ENCODE assay signal across 21 cellular contexts in genomic region chr3:12695112-12695511, GRCh38.
"Had no signal": no experiment of that assay in that cellular context is flagged by ENCODE, and none has a peak within 500 bp of the region (broad histone marks: within the 10 kb centered on the region; RNA-seq: fewer than 3 reads in every experiment).

No MANE protein-coding gene starts in this region.

- H3K27ac Mint-ChIP-seq: activated CD4-positive, alpha-beta T cell treated with anti-CD3 and anti-CD28 coated beads, Interleukin-2, amount 10 ng/mL, durations not matched to agents 24 days and 14 days; activated CD8-positive, alpha-beta T cell treated with anti-CD3 and anti-CD28 coated beads, Interleukin-2, amount 10 ng/mL, durations not matched to agents 7 days and 5 days; activated naive CD4-positive, alpha-beta T cell treated with anti-CD3 and anti-CD28 coated beads for 36 hours; activated T-cell treated with anti-CD3 and anti-CD28 coated beads, Interleukin-2, amount 50 U/mL, for 24 hours; brain; T-cell had no signal

- H3K9me3 ChIP-seq: stomach, upper lobe of left lung had no signal

- H3K9me3 Mint-ChIP-seq: activated CD4-positive, alpha-beta T cell treated with anti-CD3 and anti-CD28 coated beads, Interleukin-2, amount 10 ng/mL, durations not matched to agents 24 days and 14 days; activated naive CD4-positive, alpha-beta T cell treated with anti-CD3 and anti-CD28 coated beads for 36 hours; activated T-cell treated with anti-CD3 and anti-CD28 coated beads, Interleukin-2, amount 50 U/mL, for 24 hours; brain; nephron progenitor cell; T-cell had no signal

- H3K27me3 ChIP-seq: stomach, upper lobe of left lung had no signal

- FAIRE-seq: endothelial cell of umbilical vein, kidney had no signal

- H3K4me1 ChIP-seq: upper lobe of left lung had no signal

- H3K4me3 ChIP-seq: skin epidermis, stomach, upper lobe of left lung had no signal

- H3K36me3 Mint-ChIP-seq: brain, T-cell had no signal

- H3K4me3 Mint-ChIP-seq: activated CD4-positive, alpha-beta T cell treated with anti-CD3 and anti-CD28 coated beads, Interleukin-2, amount 10 ng/mL, durations not matched to agents 24 days and 14 days; activated CD8-positive, alpha-beta T cell treated with anti-CD3 and anti-CD28 coated beads, Interleukin-2, amount 10 ng/mL, durations not matched to agents 7 days and 5 days; activated naive CD4-positive, alpha-beta T cell treated with anti-CD3 and anti-CD28 coated beads for 36 hours; activated T-cell treated with anti-CD3 and anti-CD28 coated beads, Interleukin-2, amount 50 U/mL, for 24 hours; brain; nephron progenitor cell; T-cell had no signal

- DNase-seq: activated CD4-positive, alpha-beta T cell treated with anti-CD3 and anti-CD28 coated beads, Interleukin-2, amount 10 ng/mL, durations not matched to agents 24 days and 14 days; activated CD4-positive, CD25-positive, alpha-beta regulatory T cell; activated CD8-positive, alpha-beta T cell treated with anti-CD3 and anti-CD28 coated beads, Interleukin-2, amount 10 ng/mL, durations not matched to agents 7 days and 5 days; activated naive CD4-positive, alpha-beta T cell treated with anti-CD3 and anti-CD28 coated beads for 36 hours; activated T-cell treated with anti-CD3 and anti-CD28 coated beads, Interleukin-2, amount 50 U/mL, for 24 hours; cortex of kidney; foreskin melanocyte; hypothalamus; kidney; mammary epithelial cell; midbrain; nephron progenitor cell; occipital lobe; stimulated activated CD4-positive, alpha-beta T cell treated with anti-CD3 and anti-CD28 coated beads, Interleukin-4, amount 100 ng/mL, for 1 hour; stomach; T-cell; upper lobe of left lung had no signal

- H3K27me3 Mint-ChIP-seq: activated CD4-positive, alpha-beta T cell treated with anti-CD3 and anti-CD28 coated beads, Interleukin-2, amount 10 ng/mL, durations not matched to agents 24 days and 14 days; activated T-cell treated with anti-CD3 and anti-CD28 coated beads, Interleukin-2, amount 50 U/mL, for 24 hours; T-cell had no signal

- H3K36me3 ChIP-seq: stomach, upper lobe of left lung had no signal

- H3K4me1 Mint-ChIP-seq: activated CD4-positive, alpha-beta T cell treated with anti-CD3 and anti-CD28 coated beads, Interleukin-2, amount 10 ng/mL, durations not matched to agents 24 days and 14 days; T-cell had no signal

- H3K27ac ChIP-seq: stomach, upper lobe of left lung had no signal

- ATAC-seq: activated CD8-positive, alpha-beta T cell treated with anti-CD3 and anti-CD28 coated beads, Interleukin-2, amount 10 ng/mL, durations not matched to agents 7 days and 5 days; left lobe of liver; T-cell had no signal
